In genomic region chr3:15049584-15049983, GRCh38 we compare ENCODE assay signal across 19 cellular contexts. TPM values are rescaled to one million over a fixed set of nuclear protein-coding genes. Genes with fewer than 3 reads are reported as not detected.
A peak's percentile ranks its signal among the peaks of the same experiment; 100 is the strongest.
DNase-seq lines count a peak whose midpoint lies in the region; ATAC-seq and TF ChIP-seq lines count a peak whose summit lies in the region.
"Had no signal": no experiment of that assay in that cellular context is flagged by ENCODE, and none has a peak within 500 bp of the region (broad histone marks: within the 10 kb centered on the region; RNA-seq: fewer than 3 reads in every experiment).

No MANE protein-coding gene starts in this region.

- no peak overlapping the region for H3K4me3 ChIP-seq in SU-DHL-6 (ENCODE audit: insufficient read depth, low read length, poor library complexity, severe bottlenecking)
- H3K4me3 ChIP-seq in liver (ENCODE audit: low read depth in 1 of 3, low read length in 3 of 3) = no peak overlapping the region
- H3K4me3 ChIP-seq: K562, PC-9, SJSA1 had no signal

- no peak overlapping the region for H3K4me2 ChIP-seq in SU-DHL-6 (ENCODE audit: low read depth, low read length, poor library complexity, severe bottlenecking)
- H3K4me2 ChIP-seq: PC-9 had no signal

- H3K4me1 Mint-ChIP-seq in stimulated activated naive CD8-positive, alpha-beta T cell treated with anti-CD3 and anti-CD28 coated beads, Interleukin-15, Interleukin-2, amounts not matched to agents 100 ng/mL and 50 ng/mL, for 24 hours (ENCODE audit: low read depth) = peaks cover 48% of the 10 kb centered on the region
- peaks cover 34 to 58% of the 10 kb centered on the region in 2 donors for H3K4me1 Mint-ChIP-seq in stimulated activated naive B cell treated with anti-CD40 and anti-IgM and Interleukin-4, amounts not matched to agents 10 μg/mL and 1 μg/mL and 100 μg/mL, for 72 hours

- H3K36me3 ChIP-seq in SU-DHL-6 (ENCODE audit: low read length) (peaks cover 38% of the 10 kb centered on the region), liver (ENCODE audit: control insufficient read depth in 4 of 4, insufficient read depth in 3 of 4, low read depth in 1 of 4, low read length in 3 of 4) (peaks cover 8 to 60% (median 58%) of the 10 kb centered on the region in 4 donors)

- peak in 1 of 2 donors; percentile 14 for TF ChIP-seq RAD21 in liver (IDR thresholded peaks at IDR 0.05)

- no peak overlapping the region for H2AFZ ChIP-seq in SU-DHL-6 (ENCODE audit: low read depth, low read length, severe bottlenecking)
- H2AFZ ChIP-seq: PC-9 had no signal

- peaks cover 5% of the 10 kb centered on the region; the same call in 1 of the 2 replicates for H4K20me1 ChIP-seq in SU-DHL-6 (ENCODE audit: low read depth, low read length)

- no peak for DNase-seq in stimulated activated naive CD8-positive, alpha-beta T cell treated with anti-CD3 and anti-CD28 coated beads, Interleukin-15, Interleukin-2, amounts not matched to agents 100 U/mL and 50 U/mL, for 24 hours
- no peak for DNase-seq in stimulated activated CD4-positive, alpha-beta T cell treated with anti-CD3 and anti-CD28 coated beads, Interleukin-15, amount 100 ng/mL, for 24 hours
- no peak for DNase-seq in kidney glomerular epithelial cell (lab: John Stamatoyannopoulos, UW)
- no peak for DNase-seq in stimulated activated naive B cell treated with anti-CD40 and anti-IgM and Interleukin-4, amounts not matched to agents 10 μg/mL and 1 μg/mL and 100 μg/mL, for 72 hours
- DNase-seq: Caco-2, H9, NCI-H1436, NCI-H2029 treated with DMSO at 0.1 percent for 48 hours, NCI-H2171 treated with DMSO at 0.1 percent for 48 hours, NCI-H446 treated with DMSO at 0.1 percent for 48 hours, PC-9 had no signal

- WGBS in liver = 63% methylated on average over 2 of the region's 2 CpGs

- H3K79me2 ChIP-seq in SU-DHL-6 (ENCODE audit: insufficient read depth, low read length) = peaks cover 42% of the 10 kb centered on the region

- peaks cover 0 to 8% (median 2%) of the 10 kb centered on the region in 4 donors for H3K4me1 ChIP-seq in liver (ENCODE audit: control insufficient read depth in 4 of 4, insufficient read depth in 4 of 4, low read length in 3 of 4)
- H3K4me1 ChIP-seq: Caco-2, SJSA1 had no signal

- no peaks in the 10 kb centered on the region for H3K27me3 Mint-ChIP-seq in stimulated activated naive CD8-positive, alpha-beta T cell treated with anti-CD3 and anti-CD28 coated beads, Interleukin-15, Interleukin-2, amounts not matched to agents 100 ng/mL and 50 ng/mL, for 24 hours
- no peaks in the 10 kb centered on the region for H3K27me3 Mint-ChIP-seq in stimulated activated naive B cell treated with anti-CD40 and anti-IgM and Interleukin-4, amounts not matched to agents 10 μg/mL and 1 μg/mL and 100 μg/mL, for 72 hours

- H3K27me3 ChIP-seq in SU-DHL-6 (ENCODE audit: low read length) (no peaks in the 10 kb centered on the region), liver (ENCODE audit: control insufficient read depth in 4 of 4, insufficient read depth in 4 of 4, low read length in 3 of 4) (no peaks in the 10 kb centered on the region)
- H3K27me3 ChIP-seq: SJSA1 had no signal

- ATAC-seq in stimulated activated naive CD8-positive, alpha-beta T cell treated with anti-CD3 and anti-CD28 coated beads, Interleukin-15, Interleukin-2, amounts not matched to agents 100 U/mL and 50 U/mL, for 24 hours = no peak
- ATAC-seq in GM18873 (IDR thresholded peaks at IDR 0.05; ENCODE audit: low FRiP score, unreplicated experiment) = no peak
- ATAC-seq in stimulated activated naive B cell treated with anti-CD40 and anti-IgM and Interleukin-4, amounts not matched to agents 10 μg/mL and 1 μg/mL and 100 μg/mL, for 72 hours (replicated peaks) = no peak
- ATAC-seq: K562 had no signal

- H3K27ac Mint-ChIP-seq in stimulated activated naive CD8-positive, alpha-beta T cell treated with anti-CD3 and anti-CD28 coated beads, Interleukin-15, Interleukin-2, amounts not matched to agents 100 ng/mL and 50 ng/mL, for 24 hours = peak overlapping the region; percentile 75
- no peak overlapping the region for H3K27ac Mint-ChIP-seq in stimulated activated naive B cell treated with anti-CD40 and anti-IgM and Interleukin-4, amounts not matched to agents 10 μg/mL and 1 μg/mL and 100 μg/mL, for 72 hours
- H3K27ac Mint-ChIP-seq: H9 had no signal

- H3K9ac ChIP-seq in SU-DHL-6 (ENCODE audit: low read length) (no peak overlapping the region), liver (ENCODE audit: low read depth in 1 of 2, low read length in 2 of 2) (no peak overlapping the region)

- H3K9me2 ChIP-seq in SU-DHL-6 (replicated peaks; ENCODE audit: insufficient read depth, low read length) = no peaks in the 10 kb centered on the region

- H3K9me3 Mint-ChIP-seq in stimulated activated naive CD8-positive, alpha-beta T cell treated with anti-CD3 and anti-CD28 coated beads, Interleukin-15, Interleukin-2, amounts not matched to agents 100 ng/mL and 50 ng/mL, for 24 hours = no peaks in the 10 kb centered on the region
- H3K9me3 Mint-ChIP-seq in stimulated activated naive B cell treated with anti-CD40 and anti-IgM and Interleukin-4, amounts not matched to agents 10 μg/mL and 1 μg/mL and 100 μg/mL, for 72 hours = no peaks in the 10 kb centered on the region
- H3K9me3 Mint-ChIP-seq: CD14-positive monocyte, H9 had no signal

- H3K27ac ChIP-seq in SU-DHL-6 (ENCODE audit: low read depth, low read length) (peak overlapping the region; percentile 83), liver (ENCODE audit: low read depth in 1 of 2, low read length in 2 of 2) (peak overlapping the region; percentile 32 to 61)
- H3K27ac ChIP-seq: HL-60, PC-9, SJSA1 had no signal

- H3F3A ChIP-seq in SU-DHL-6 (ENCODE audit: insufficient read depth) = peaks cover 30% of the 10 kb centered on the region

- TF ChIP-seq CTCF in SU-DHL-6 (IDR thresholded peaks at IDR 0.05; ENCODE audit: insufficient read depth, low read length, poor library complexity, severe bottlenecking) = no peak
- TF ChIP-seq CTCF in liver (IDR thresholded peaks at IDR 0.05; ENCODE audit: low read depth, low read length, missing input control) = no peak

- H3K9me3 ChIP-seq in SU-DHL-6 (ENCODE audit: insufficient read depth, low read length) = no peaks in the 10 kb centered on the region
- no peaks in the 10 kb centered on the region for H3K9me3 ChIP-seq in liver (ENCODE audit: control insufficient read depth in 4 of 4, low read length in 3 of 4)
- H3K9me3 ChIP-seq: Caco-2, SJSA1 had no signal

- peaks cover 90% of the 10 kb centered on the region for H3K36me3 Mint-ChIP-seq in stimulated activated naive CD8-positive, alpha-beta T cell treated with anti-CD3 and anti-CD28 coated beads, Interleukin-15, Interleukin-2, amounts not matched to agents 100 ng/mL and 50 ng/mL, for 24 hours (ENCODE audit: low read depth)
- H3K36me3 Mint-ChIP-seq in stimulated activated naive B cell treated with anti-CD40 and anti-IgM and Interleukin-4, amounts not matched to agents 10 μg/mL and 1 μg/mL and 100 μg/mL, for 72 hours = peaks cover 45 to 55% of the 10 kb centered on the region in 2 donors

- H3K4me3 Mint-ChIP-seq in stimulated activated naive CD8-positive, alpha-beta T cell treated with anti-CD3 and anti-CD28 coated beads, Interleukin-15, Interleukin-2, amounts not matched to agents 100 ng/mL and 50 ng/mL, for 24 hours = no peak overlapping the region
- H3K4me3 Mint-ChIP-seq in stimulated activated naive B cell treated with anti-CD40 and anti-IgM and Interleukin-4, amounts not matched to agents 10 μg/mL and 1 μg/mL and 100 μg/mL, for 72 hours = no peak overlapping the region
- H3K4me3 Mint-ChIP-seq: CD14-positive monocyte, H9 had no signal

TF ChIP-seq in liver, 16 proteins besides CTCF, POLR2A, EP300 and RAD21 (continues in another document):
- TF ChIP-seq, protein P1, sequence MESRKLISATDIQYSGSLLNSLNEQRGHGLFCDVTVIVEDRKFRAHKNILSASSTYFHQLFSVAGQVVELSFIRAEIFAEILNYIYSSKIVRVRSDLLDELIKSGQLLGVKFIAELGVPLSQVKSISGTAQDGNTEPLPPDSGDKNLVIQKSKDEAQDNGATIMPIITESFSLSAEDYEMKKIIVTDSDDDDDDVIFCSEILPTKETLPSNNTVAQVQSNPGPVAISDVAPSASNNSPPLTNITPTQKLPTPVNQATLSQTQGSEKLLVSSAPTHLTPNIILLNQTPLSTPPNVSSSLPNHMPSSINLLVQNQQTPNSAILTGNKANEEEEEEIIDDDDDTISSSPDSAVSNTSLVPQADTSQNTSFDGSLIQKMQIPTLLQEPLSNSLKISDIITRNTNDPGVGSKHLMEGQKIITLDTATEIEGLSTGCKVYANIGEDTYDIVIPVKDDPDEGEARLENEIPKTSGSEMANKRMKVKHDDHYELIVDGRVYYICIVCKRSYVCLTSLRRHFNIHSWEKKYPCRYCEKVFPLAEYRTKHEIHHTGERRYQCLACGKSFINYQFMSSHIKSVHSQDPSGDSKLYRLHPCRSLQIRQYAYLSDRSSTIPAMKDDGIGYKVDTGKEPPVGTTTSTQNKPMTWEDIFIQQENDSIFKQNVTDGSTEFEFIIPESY (IDR thresholded peaks at IDR 0.05) = no peak
- TF ChIP-seq SP1 (IDR thresholded peaks at IDR 0.05) (peak; percentile 59), YY1 (IDR thresholded peaks at IDR 0.05) (no peak)
- TF ChIP-seq, protein P2, sequence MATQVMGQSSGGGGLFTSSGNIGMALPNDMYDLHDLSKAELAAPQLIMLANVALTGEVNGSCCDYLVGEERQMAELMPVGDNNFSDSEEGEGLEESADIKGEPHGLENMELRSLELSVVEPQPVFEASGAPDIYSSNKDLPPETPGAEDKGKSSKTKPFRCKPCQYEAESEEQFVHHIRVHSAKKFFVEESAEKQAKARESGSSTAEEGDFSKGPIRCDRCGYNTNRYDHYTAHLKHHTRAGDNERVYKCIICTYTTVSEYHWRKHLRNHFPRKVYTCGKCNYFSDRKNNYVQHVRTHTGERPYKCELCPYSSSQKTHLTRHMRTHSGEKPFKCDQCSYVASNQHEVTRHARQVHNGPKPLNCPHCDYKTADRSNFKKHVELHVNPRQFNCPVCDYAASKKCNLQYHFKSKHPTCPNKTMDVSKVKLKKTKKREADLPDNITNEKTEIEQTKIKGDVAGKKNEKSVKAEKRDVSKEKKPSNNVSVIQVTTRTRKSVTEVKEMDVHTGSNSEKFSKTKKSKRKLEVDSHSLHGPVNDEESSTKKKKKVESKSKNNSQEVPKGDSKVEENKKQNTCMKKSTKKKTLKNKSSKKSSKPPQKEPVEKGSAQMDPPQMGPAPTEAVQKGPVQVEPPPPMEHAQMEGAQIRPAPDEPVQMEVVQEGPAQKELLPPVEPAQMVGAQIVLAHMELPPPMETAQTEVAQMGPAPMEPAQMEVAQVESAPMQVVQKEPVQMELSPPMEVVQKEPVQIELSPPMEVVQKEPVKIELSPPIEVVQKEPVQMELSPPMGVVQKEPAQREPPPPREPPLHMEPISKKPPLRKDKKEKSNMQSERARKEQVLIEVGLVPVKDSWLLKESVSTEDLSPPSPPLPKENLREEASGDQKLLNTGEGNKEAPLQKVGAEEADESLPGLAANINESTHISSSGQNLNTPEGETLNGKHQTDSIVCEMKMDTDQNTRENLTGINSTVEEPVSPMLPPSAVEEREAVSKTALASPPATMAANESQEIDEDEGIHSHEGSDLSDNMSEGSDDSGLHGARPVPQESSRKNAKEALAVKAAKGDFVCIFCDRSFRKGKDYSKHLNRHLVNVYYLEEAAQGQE (IDR thresholded peaks at IDR 0.05) = no peak

RNA-seq across cellular contexts. Expression of gene MRPS25, which starts 15.5 kb away (rescaled TPM):
- 10 to 100 TPM; 12.6 to 33.2 TPM for total RNA-seq in liver
- 10 to 100 TPM; 52.6 to 55.1 TPM for polyA plus RNA-seq in liver

RNA-seq across cellular contexts. Expression of gene RBSN, which starts 49.4 kb away (rescaled TPM):
- total RNA-seq in liver = 10 to 100 TPM; 13.9 to 18.3 TPM
- polyA plus RNA-seq in liver = 1 to 10 TPM; 5.6 to 10.0 TPM
